Comparison of ENCODE assay signal across 8 cellular contexts in the genomic region with DNA sequence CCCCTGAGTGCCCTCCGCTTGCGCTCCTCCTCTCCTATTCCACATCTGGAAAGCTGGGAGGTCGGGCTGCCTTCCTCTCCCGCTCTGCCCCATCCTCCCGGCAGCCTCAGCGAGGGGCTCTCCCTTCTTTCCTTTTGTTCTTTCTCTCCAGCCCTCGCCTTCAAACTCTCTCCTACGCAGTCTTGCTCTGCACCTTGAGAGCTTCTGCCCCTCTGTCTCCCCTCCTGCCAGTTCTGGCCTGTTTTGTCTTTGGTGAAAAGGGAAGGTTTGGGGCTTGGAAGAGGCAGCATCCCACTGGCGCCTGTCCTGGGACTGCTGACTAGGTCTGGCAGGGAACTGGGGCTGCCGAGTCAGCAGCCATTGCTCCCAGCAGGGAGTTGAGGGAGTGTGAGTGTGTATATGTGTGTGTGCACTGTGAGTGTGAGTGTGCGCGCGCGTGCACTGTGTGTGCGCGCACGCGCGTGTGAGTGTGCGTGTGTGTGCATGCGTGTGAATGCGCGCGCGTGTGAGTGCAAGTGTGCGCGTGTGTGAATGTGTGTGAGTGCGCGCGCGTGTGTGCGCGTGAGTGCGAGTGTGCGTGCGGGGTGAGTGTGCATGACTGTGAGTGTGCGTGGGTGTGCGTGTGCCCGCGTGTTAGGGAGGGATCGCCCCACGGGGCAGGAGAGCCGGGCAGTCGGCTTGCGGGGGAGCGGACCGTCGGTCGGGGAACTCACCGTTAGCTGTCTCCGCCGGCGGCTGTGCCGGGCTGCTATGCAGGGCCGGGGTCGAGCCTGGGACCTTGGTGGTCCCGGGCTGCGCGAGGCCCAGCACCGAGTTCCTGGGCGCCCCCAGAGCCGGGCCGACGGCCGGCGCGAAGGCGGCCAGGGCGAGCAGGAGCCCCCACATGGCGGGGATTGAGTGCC. TPM values are rescaled to one million over a fixed set of nuclear protein-coding genes. Genes with fewer than 3 reads are reported as not detected.
DNase-seq lines count a peak whose midpoint lies in the region; ATAC-seq and TF ChIP-seq lines count a peak whose summit lies in the region.
"Had no signal": no experiment of that assay in that cellular context is flagged by ENCODE, and none has a peak within 500 bp of the region (broad histone marks: within the 10 kb centered on the region; RNA-seq: fewer than 3 reads in every experiment).

No MANE protein-coding gene starts in this region.

- H3K9me3 ChIP-seq in Caco-2: no peaks in the 10 kb centered on the region
- H3K9me3 ChIP-seq in SJCRH30 (replicated peaks): no peaks in the 10 kb centered on the region

- peaks cover 36 to 75% (median 65%) of the 10 kb centered on the region in 3 donors for H3K27me3 Mint-ChIP-seq in naive B cell
- peaks cover 12% of the 10 kb centered on the region for H3K27me3 Mint-ChIP-seq in Caco-2 (ENCODE audit: insufficient read depth, unreplicated experiment)

- POLR2A ChIA-PET in Caco-2 (lab: Charles Lee): no interaction called here

- CTCF ChIA-PET in Caco-2 (lab: Charles Lee): no interaction called here

- H3K4me1 Mint-ChIP-seq in naive B cell (peaks cover 23 to 32% (median 29%) of the 10 kb centered on the region in 3 donors), Caco-2 (ENCODE audit: low read depth, unreplicated experiment) (no peaks in the 10 kb centered on the region)

- intact Hi-C loops in Caco-2 (cut with micrococcal nuclease; ENCODE audit: unreplicated experiment): no loop called here

- H3K27ac Mint-ChIP-seq in naive B cell (peak overlapping the region in 3 of 6 donors; percentile 7 to 93 (median 86)), Caco-2 (ENCODE audit: unreplicated experiment) (no peak overlapping the region)

- DNase-seq in HL-60 (ENCODE audit: low read depth in 1 of 2, low spot score in 1 of 2) (peak in 1 of 2 experiments; percentile 57), coronary artery (ENCODE audit: low spot score) (peak; percentile 66), naive B cell (no peak), ureter (ENCODE audit: low spot score) (no peak), Caco-2 (no peak), SJCRH30 (no peak)

- H3K4me3 Mint-ChIP-seq in naive B cell (peak overlapping the region; percentile 40 to 95 (median 88)), Caco-2 (ENCODE audit: unreplicated experiment) (no peak overlapping the region)

- H3K36me3 ChIP-seq in Caco-2 (ENCODE audit: control insufficient read depth, insufficient read depth, low read length) (no peaks in the 10 kb centered on the region), SJCRH30 (no peaks in the 10 kb centered on the region)

- H3K27me3 ChIP-seq in HL-60 (ENCODE audit: insufficient read depth, poor library complexity, severe bottlenecking): peaks cover 32% of the 10 kb centered on the region
- H3K27me3 ChIP-seq in Caco-2 (replicated peaks; ENCODE audit: control insufficient read depth, insufficient read depth, low read length): peaks cover 2% of the 10 kb centered on the region
- no peaks in the 10 kb centered on the region for H3K27me3 ChIP-seq in SJCRH30

- peak; percentile 15 for ATAC-seq in GM19025 (IDR thresholded peaks at IDR 0.05; ENCODE audit: low read depth, unreplicated experiment)
- no peak for ATAC-seq in naive B cell (ENCODE audit: low read depth in 2 of 2)

- no peak overlapping the region for H3K27ac ChIP-seq in HL-60 (replicated peaks)
- H3K27ac ChIP-seq in coronary artery: no peak overlapping the region
- H3K27ac ChIP-seq in SJCRH30: no peak overlapping the region
- H3K27ac ChIP-seq: VCaP had no signal

- H3K36me3 Mint-ChIP-seq in naive B cell (peaks cover 0 to 6% of the 10 kb centered on the region in 2 donors), Caco-2 (ENCODE audit: insufficient read depth, unreplicated experiment) (no peaks in the 10 kb centered on the region)

- TF ChIP-seq CTCF in HL-60 (IDR thresholded peaks at IDR 0.05; ENCODE audit: insufficient read depth, low read length): no peak
- no peak for TF ChIP-seq CTCF in coronary artery (IDR thresholded peaks at IDR 0.05)
- TF ChIP-seq CTCF in Caco-2 (IDR thresholded peaks at IDR 0.05; ENCODE audit: insufficient read depth in 1 of 2, low read depth in 1 of 2, low read length in 1 of 2, severe bottlenecking in 1 of 2, unreplicated experiment in 1 of 2): no peak

- H3K9me3 Mint-ChIP-seq in naive B cell (peaks cover 0 to 3% (median 0%) of the 10 kb centered on the region in 7 donors), Caco-2 (ENCODE audit: unreplicated experiment) (no peaks in the 10 kb centered on the region)

- BruUV-seq in Caco-2 (replicated peaks; lab: Mats Ljungman, UMichigan): no TSS peak

- H3K4me1 ChIP-seq in Caco-2: no peaks in the 10 kb centered on the region
- no peaks in the 10 kb centered on the region for H3K4me1 ChIP-seq in SJCRH30

- H3K4me3 ChIP-seq in HL-60 (replicated peaks; ENCODE audit: insufficient read depth, low read length) (peak overlapping the region; percentile 44), coronary artery (peak overlapping the region; percentile 67), Caco-2 (ENCODE audit: low read depth, low read length) (no peak overlapping the region), SJCRH30 (no peak overlapping the region)

RNA-seq across cellular contexts. Expression of gene CPXM1, which starts 0.5 kb away (rescaled TPM):
- not detected for polyA plus RNA-seq in naive B cell (ENCODE audit: low read depth in 6 of 6)
- 3.0 TPM for total RNA-seq in ureter
- not detected in 2 replicates for total RNA-seq in Caco-2 (2022)
- 0.10 and 0.12 TPM in 2 replicates for total RNA-seq in SJCRH30 (2014; rRNA removed; shearing (Covaris generic))

RNA-seq across cellular contexts. Expression of gene C20orf141, which starts 14.8 kb away (rescaled TPM):
- not detected for polyA plus RNA-seq in naive B cell (ENCODE audit: low read depth in 6 of 6)
- total RNA-seq in ureter: not detected
- not detected in 2 replicates for total RNA-seq in Caco-2 (2022)
- total RNA-seq in SJCRH30 (2014; rRNA removed; shearing (Covaris generic)): not detected in 2 replicates

RNA-seq across cellular contexts. Expression of gene TMEM239, which starts 16.2 kb away (rescaled TPM):
- polyA plus RNA-seq in naive B cell (ENCODE audit: low read depth in 6 of 6): not detected
- not detected for total RNA-seq in ureter
- not detected in 2 replicates for total RNA-seq in Caco-2 (2022)
- total RNA-seq in SJCRH30 (2014; rRNA removed; shearing (Covaris generic)): not detected in 2 replicates

RNA-seq across cellular contexts. Expression of gene PCED1A, which starts 40.5 kb away (rescaled TPM):
- polyA plus RNA-seq in naive B cell (ENCODE audit: low read depth in 6 of 6): 10 to 100 TPM; 16.6 to 38.4 (median 22.5) TPM
- 53.5 TPM for total RNA-seq in ureter
- total RNA-seq in Caco-2 (2022): 43.9 and 44.7 TPM in 2 replicates
- total RNA-seq in SJCRH30 (2014; rRNA removed; shearing (Covaris generic)): 7.7 and 11.0 TPM in 2 replicates

RNA-seq across cellular contexts. Expression of gene VPS16, which starts 40.6 kb away (rescaled TPM):
- 10 to 100 TPM; 23.2 to 36.6 (median 29.1) TPM for polyA plus RNA-seq in naive B cell (ENCODE audit: low read depth in 6 of 6)
- total RNA-seq in ureter: 38.0 TPM
- 41.3 and 46.6 TPM in 2 replicates for total RNA-seq in Caco-2 (2022)
- total RNA-seq in SJCRH30 (2014; rRNA removed; shearing (Covaris generic)): 12.3 and 16.3 TPM in 2 replicates

Comparison
In these comparisons a context has a peak if more than half of its experiments do, and no peak if none do; other contexts are left out.
1. H3K4me3 ChIP-seq: peak in HL-60 (single experiment) and coronary artery (single experiment); none in Caco-2 (single experiment) and SJCRH30 (single experiment).